ENCODE assay signal across 8 cellular contexts in the genomic region with DNA sequence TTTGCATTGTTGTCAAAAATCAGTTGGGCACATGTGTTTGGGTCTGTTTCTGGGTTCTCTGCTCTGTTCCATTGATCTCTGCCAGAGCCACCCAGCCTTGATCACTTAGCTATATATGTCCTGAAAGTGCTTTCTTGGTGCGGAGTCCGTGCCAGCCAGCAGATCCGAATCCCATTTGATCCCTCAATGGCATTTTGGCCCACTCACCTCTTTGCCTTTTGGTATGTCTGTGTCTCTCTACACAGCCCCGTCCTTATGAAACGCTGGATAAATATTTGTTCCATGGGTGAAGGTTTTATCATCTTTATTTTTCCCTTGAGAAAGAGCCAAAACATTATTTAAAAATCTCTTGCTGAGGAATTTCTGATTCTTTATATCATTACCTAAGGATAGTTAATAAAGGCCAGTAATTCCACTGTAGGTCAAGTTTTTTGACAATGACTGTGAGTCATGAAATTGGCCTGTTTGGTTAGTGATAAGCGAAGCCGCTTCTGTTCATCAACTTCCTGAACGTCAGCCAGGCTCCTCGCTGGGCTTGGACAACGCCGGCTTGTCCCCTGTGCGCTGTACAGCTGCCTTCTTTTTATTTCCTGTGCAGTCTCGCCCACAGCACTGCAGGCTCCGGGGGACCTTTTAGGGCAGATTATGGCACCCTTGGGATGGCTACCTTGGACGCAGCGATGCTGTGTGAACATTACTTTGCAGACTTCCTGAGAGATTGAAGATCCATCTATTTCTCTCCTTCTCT. TPM values are rescaled to one million over a fixed set of nuclear protein-coding genes. Genes with fewer than 3 reads are reported as not detected.
DNase-seq lines count a peak whose midpoint lies in the region; ATAC-seq and TF ChIP-seq lines count a peak whose summit lies in the region.

No MANE protein-coding gene starts in this region.

- peak; percentile 79 for DNase-seq in Caki2 (ENCODE audit: low read depth)
- peak; percentile 79 to 90 for DNase-seq in PC-9
- DNase-seq in fibroblast of pulmonary artery (ENCODE audit: low read depth): peak; percentile 97
- DNase-seq in trophoblast cell: peak; percentile 13 to 69
- no peak for DNase-seq in GM19240 (ENCODE audit: insufficient read length, low spot score)
- DNase-seq in SHP77 treated with DMSO at 0.1 percent for 48 hours (lab: John Stamatoyannopoulos, UW): no peak
- DNase-seq in GOT3 (lab: John Stamatoyannopoulos, UW): no peak

- TF ChIP-seq CTCF in PC-9 (conservative IDR thresholded peaks at IDR 0.05) (no peak), fibroblast of pulmonary artery (IDR thresholded peaks at IDR 0.05; ENCODE audit: low read length, missing control alignments) (no peak)

- H3K9me3 ChIP-seq in PC-9 (ENCODE audit: insufficient read depth, low read depth): no peaks in the 10 kb centered on the region
- H3K9me3 ChIP-seq in trophoblast cell (ENCODE audit: insufficient read depth, low read depth, low read length): no peaks in the 10 kb centered on the region

- no peak overlapping the region for H4K12ac ChIP-seq in trophoblast cell (ENCODE audit: low read depth, low read length)

- H3K4me3 ChIP-seq in PC-9: peak overlapping the region; percentile 2; the same call in 1 of the 2 replicates
- H3K4me3 ChIP-seq in fibroblast of pulmonary artery (replicated peaks; ENCODE audit: low read depth, low read length): peak overlapping the region; percentile 29
- no peak overlapping the region for H3K4me3 ChIP-seq in trophoblast cell (ENCODE audit: low read depth, low read length)

- no peaks in the 10 kb centered on the region for H3K36me3 ChIP-seq in PC-9 (ENCODE audit: low read depth)
- no peaks in the 10 kb centered on the region for H3K36me3 ChIP-seq in trophoblast cell (ENCODE audit: control insufficient read depth in 1 of 2, insufficient read depth in 2 of 2, low read length in 2 of 2)

- H3F3A ChIP-seq in PC-9 (ENCODE audit: insufficient read depth, low read depth): peaks cover 13% of the 10 kb centered on the region; the same call in 1 of the 2 replicates

- no peak overlapping the region for H2AK5ac ChIP-seq in trophoblast cell (ENCODE audit: low read length)

- H3K23ac ChIP-seq in trophoblast cell (ENCODE audit: low read length): no peak overlapping the region

- no peak overlapping the region for H4K91ac ChIP-seq in trophoblast cell (ENCODE audit: low read depth, low read length)

- no peak overlapping the region for H2BK12ac ChIP-seq in trophoblast cell (ENCODE audit: low read length)

- H3K9me2 ChIP-seq in PC-9 (ENCODE audit: insufficient read depth): no peaks in the 10 kb centered on the region

- H3K27ac ChIP-seq in PC-9 (peak overlapping the region; percentile 30), trophoblast cell (ENCODE audit: low read depth, low read length) (no peak overlapping the region)

- H3K79me1 ChIP-seq in trophoblast cell (ENCODE audit: low read length): no peaks in the 10 kb centered on the region

- no peaks in the 10 kb centered on the region for H3K27me3 ChIP-seq in PC-9 (ENCODE audit: insufficient read depth, low read depth)
- H3K27me3 ChIP-seq in trophoblast cell (ENCODE audit: insufficient read depth, low read length): no peaks in the 10 kb centered on the region

- CTCF ChIA-PET in PC-9 (lab: Charles Lee): interaction anchor here (0.7 kb wide), 2 partner anchors 26 to 123 kb away, joined by 8 to 9 read pairs; no protein-coding TSS in a partner anchor

- H3K4ac ChIP-seq in trophoblast cell (ENCODE audit: low read depth, low read length): no peak overlapping the region

- POLR2A ChIA-PET in PC-9 (lab: Charles Lee; ENCODE audit: unreplicated experiment): interaction anchor here (0.5 to 0.8 kb wide), 3 partner anchors 26 to 160 kb away, joined by 3 to 9 read pairs (median 4); no protein-coding TSS in a partner anchor

- no peak overlapping the region for H4K8ac ChIP-seq in trophoblast cell (ENCODE audit: low read depth, low read length)

- H3K4me1 ChIP-seq in PC-9 (replicated peaks; ENCODE audit: insufficient read depth): peaks cover 24% of the 10 kb centered on the region
- H3K4me1 ChIP-seq in trophoblast cell (ENCODE audit: control insufficient read depth in 1 of 2, insufficient read depth in 2 of 2, low read length in 2 of 2): peaks cover 8% of the 10 kb centered on the region in 2 experiments

- H2BK5ac ChIP-seq in trophoblast cell (ENCODE audit: low read depth, low read length, poor library complexity): no peak overlapping the region

- H2BK120ac ChIP-seq in trophoblast cell (ENCODE audit: insufficient read depth, low read length, poor library complexity): no peak overlapping the region

- H3K9ac ChIP-seq in trophoblast cell (ENCODE audit: low read length): no peak overlapping the region

- intact Hi-C loops in PC-9 (cut with micrococcal nuclease; ENCODE audit: unreplicated experiment): loop anchor here (2.0 kb wide), 2 partner anchors 23 to 71 kb away; no protein-coding TSS in a partner anchor

- WGBS in trophoblast cell (ENCODE audit: extremely low coverage, insufficient coverage, insufficient read length): no CpG with 5 or more reads among the region's 16 CpGs

- H4K20me1 ChIP-seq in PC-9 (ENCODE audit: insufficient read depth): no peaks in the 10 kb centered on the region

- no peak for ATAC-seq in GM21528 (IDR thresholded peaks at IDR 0.05; ENCODE audit: low FRiP score, unreplicated experiment)

- H3K14ac ChIP-seq in trophoblast cell (ENCODE audit: low read length): no peak overlapping the region

- no TSS peak for BruUV-seq in PC-9 (replicated peaks; lab: Mats Ljungman, UMichigan)

- no peak overlapping the region for H3K18ac ChIP-seq in trophoblast cell (ENCODE audit: low read length)

- in situ Hi-C loops in Caki2 (cut with HindIII; ENCODE audit: low pct_unique_long_range_greater_than_20kb, low sequenced_read_pairs): no loop called here

- H2AFZ ChIP-seq in PC-9 (peak overlapping the region; percentile 59), trophoblast cell (ENCODE audit: insufficient read depth, low read length, poor library complexity) (no peak overlapping the region)

- H3K79me2 ChIP-seq in PC-9 (ENCODE audit: low read depth): no peaks in the 10 kb centered on the region
- H3K79me2 ChIP-seq in trophoblast cell (ENCODE audit: control insufficient read depth, insufficient read depth, low read length, poor library complexity): peaks cover 1% of the 10 kb centered on the region

- H3K4me2 ChIP-seq in PC-9: peak overlapping the region; percentile 69
- no peak overlapping the region for H3K4me2 ChIP-seq in trophoblast cell (ENCODE audit: low read length)

RNA-seq across cellular contexts. Expression of gene MTCL1, which starts 24.9 kb away (rescaled TPM):
- 55.4 and 59.8 TPM in 2 replicates for total RNA-seq in Caki2 (2014; rRNA removed; shearing (Covaris generic); ENCODE audit: low replicate concordance)
- total RNA-seq in PC-9 (2021): 29.6 and 30.0 TPM in 2 replicates
- 3.0 and 3.4 TPM in 2 replicates for polyA plus RNA-seq in trophoblast cell (2013)

Comparison
In these comparisons a context has a peak if more than half of its experiments do, and no peak if none do; other contexts are left out.
1. DNase-seq: peak in Caki2 (single experiment), PC-9 (2 of 2), fibroblast of pulmonary artery (single experiment) and trophoblast cell (2 of 2); none in GM19240 (single experiment), SHP77 treated with DMSO at 0.1 percent for 48 hours (single experiment) and GOT3 (single experiment).